In genomic region chr3:193885832-193886231, GRCh38 we compare ENCODE assay signal across 24 cellular contexts.
DNase-seq lines count a peak whose midpoint lies in the region; ATAC-seq and TF ChIP-seq lines count a peak whose summit lies in the region.
"Had no signal": no experiment of that assay in that cellular context is flagged by ENCODE, and none has a peak within 500 bp of the region (broad histone marks: within the 10 kb centered on the region; RNA-seq: fewer than 3 reads in every experiment).

No MANE protein-coding gene starts in this region.

- no peak overlapping the region for H2AFZ ChIP-seq in PC-9

- H4K20me1 ChIP-seq in PC-9 (ENCODE audit: insufficient read depth), result no peaks in the 10 kb centered on the region

- no peaks in the 10 kb centered on the region for H3K9me3 Mint-ChIP-seq in natural killer cell
- H3K9me3 Mint-ChIP-seq: activated naive CD8-positive, alpha-beta T cell treated with anti-CD3 and anti-CD28 coated beads, Interleukin-2, amount 50 U/mL, for 24 hours had no signal

- H3K4me1 Mint-ChIP-seq in natural killer cell, result no peaks in the 10 kb centered on the region
- H3K4me1 Mint-ChIP-seq: activated naive CD8-positive, alpha-beta T cell treated with anti-CD3 and anti-CD28 coated beads, Interleukin-2, amount 50 U/mL, for 24 hours had no signal

- CTCF ChIA-PET in PC-9 (lab: Charles Lee), result no interaction called here

- no TSS peak for BruUV-seq in PC-9 (replicated peaks; lab: Mats Ljungman, UMichigan)

- H3K9me3 ChIP-seq in PC-9 (ENCODE audit: insufficient read depth, low read depth) (no peaks in the 10 kb centered on the region), mucosa of descending colon (no peaks in the 10 kb centered on the region)
- H3K9me3 ChIP-seq: SJCRH30, thyroid gland had no signal

- H3K9me2 ChIP-seq in PC-9 (ENCODE audit: insufficient read depth), result no peaks in the 10 kb centered on the region

- peaks cover 6 to 13% of the 10 kb centered on the region in 2 donors for H3K27me3 Mint-ChIP-seq in natural killer cell (ENCODE audit: low read depth in 2 of 2)

- H3F3A ChIP-seq in PC-9 (ENCODE audit: insufficient read depth, low read depth), result peaks cover 52% of the 10 kb centered on the region

- H3K36me3 ChIP-seq in PC-9 (ENCODE audit: low read depth), result no peaks in the 10 kb centered on the region
- H3K36me3 ChIP-seq in mucosa of descending colon (ENCODE audit: low read depth), result no peaks in the 10 kb centered on the region
- H3K36me3 ChIP-seq: SJCRH30, thyroid gland had no signal

- H3K27ac ChIP-seq in PC-9, result peak overlapping the region; percentile 81
- H3K27ac ChIP-seq: coronary artery, SJCRH30 had no signal

- no peak overlapping the region for H3K27ac Mint-ChIP-seq in natural killer cell
- H3K27ac Mint-ChIP-seq: activated naive CD8-positive, alpha-beta T cell treated with anti-CD3 and anti-CD28 coated beads, Interleukin-2, amount 50 U/mL, for 24 hours; nephron progenitor cell had no signal

- intact Hi-C loops in PC-9 (cut with micrococcal nuclease; ENCODE audit: unreplicated experiment) (loop anchor here (1.0 kb wide), 4 partner anchors 14 to 250 kb away; partner anchors contain the start of gene HES1), mucosa of descending colon (cut with DNase I, micrococcal nuclease) (no loop called here), natural killer cell (cut with micrococcal nuclease) (no loop called here)

- H3K4me1 ChIP-seq in PC-9 (replicated peaks; ENCODE audit: insufficient read depth) (peaks cover 65% of the 10 kb centered on the region), mucosa of descending colon (ENCODE audit: low read depth) (peaks cover 7% of the 10 kb centered on the region)
- H3K4me1 ChIP-seq: SJCRH30 had no signal

- TF ChIP-seq CTCF in PC-9 (conservative IDR thresholded peaks at IDR 0.05) (no peak), epithelial cell of esophagus (IDR thresholded peaks at IDR 0.05; ENCODE audit: insufficient read depth, low read depth, low read length, missing control alignments) (no peak), mucosa of descending colon (IDR thresholded peaks at IDR 0.05) (no peak), natural killer cell (IDR thresholded peaks at IDR 0.05) (no peak)

- peak; percentile 85 for ATAC-seq in mucosa of descending colon
- no peak for ATAC-seq in natural killer cell
- no peak for ATAC-seq in HG03457 (IDR thresholded peaks at IDR 0.05; ENCODE audit: unreplicated experiment)
- no peak for ATAC-seq in HG03108 (IDR thresholded peaks at IDR 0.05; ENCODE audit: unreplicated experiment)
- ATAC-seq: activated naive CD8-positive, alpha-beta T cell treated with anti-CD3 and anti-CD28 coated beads, Interleukin-2, amount 50 U/mL, for 24 hours had no signal

- no peaks in the 10 kb centered on the region for H3K79me2 ChIP-seq in PC-9 (ENCODE audit: low read depth)

- H3K36me3 Mint-ChIP-seq in natural killer cell, result no peaks in the 10 kb centered on the region
- H3K36me3 Mint-ChIP-seq: CD14-positive monocyte had no signal

- H3K4me3 Mint-ChIP-seq in natural killer cell, result no peak overlapping the region
- H3K4me3 Mint-ChIP-seq: activated naive CD8-positive, alpha-beta T cell treated with anti-CD3 and anti-CD28 coated beads, Interleukin-2, amount 50 U/mL, for 24 hours; brain; CD14-positive monocyte; nephron progenitor cell had no signal

- DNase-seq in HT-29 (ENCODE audit: low spot score) (peak; percentile 92), PC-9 (peak; percentile 91 to 99), epithelial cell of esophagus (ENCODE audit: low read depth) (peak; percentile 46), mucosa of descending colon (peak; percentile 84 to 97 (median 89)), natural killer cell (no peak), pons (ENCODE audit: low spot score) (no peak)
- DNase-seq: activated CD8-positive, alpha-beta memory T cell treated with anti-CD3 and anti-CD28 coated beads, Interleukin-2, amount 50 U/mL, for 48 hours; activated naive CD8-positive, alpha-beta T cell treated with anti-CD3 and anti-CD28 coated beads, Interleukin-2, amount 50 U/mL, for 24 hours; foreskin melanocyte; Karpas-422; NCI-H1105; NCI-H2081 treated with DMSO at 0.1 percent for 48 hours; NCI-H510A; nephron progenitor cell; posterior cingulate gyrus; SJCRH30; stimulated activated naive CD4-positive, alpha-beta T cell treated with Interleukin-2 at 50 U/mL for 16 hours; thyroid gland had no signal

- H3K4me3 ChIP-seq in PC-9 (no peak overlapping the region), epithelial cell of esophagus (ENCODE audit: low read length) (no peak overlapping the region), mucosa of descending colon (no peak overlapping the region)
- H3K4me3 ChIP-seq: coronary artery, SJCRH30, skin epidermis, thyroid gland had no signal

- H3K4me2 ChIP-seq in PC-9, result peak overlapping the region; percentile 46

- POLR2A ChIA-PET in PC-9 (lab: Charles Lee; ENCODE audit: unreplicated experiment), result interaction anchor here (0.6 to 1.0 kb wide), 4 partner anchors 19 to 341 kb away, joined by 3 to 21 read pairs (median 4); no protein-coding TSS in a partner anchor

- H3K27me3 ChIP-seq in PC-9 (ENCODE audit: insufficient read depth, low read depth), result no peaks in the 10 kb centered on the region
- H3K27me3 ChIP-seq: SJCRH30, thyroid gland had no signal

Comparison
In these comparisons a context has a peak if more than half of its experiments do, and no peak if none do; other contexts are left out.
1. DNase-seq: peak in HT-29 (single experiment), PC-9 (2 of 2), epithelial cell of esophagus (single experiment) and mucosa of descending colon (3 of 3); none in natural killer cell (single experiment) and pons (single experiment).